ENCODE assay signal across 8 cellular contexts in the genomic region with DNA sequence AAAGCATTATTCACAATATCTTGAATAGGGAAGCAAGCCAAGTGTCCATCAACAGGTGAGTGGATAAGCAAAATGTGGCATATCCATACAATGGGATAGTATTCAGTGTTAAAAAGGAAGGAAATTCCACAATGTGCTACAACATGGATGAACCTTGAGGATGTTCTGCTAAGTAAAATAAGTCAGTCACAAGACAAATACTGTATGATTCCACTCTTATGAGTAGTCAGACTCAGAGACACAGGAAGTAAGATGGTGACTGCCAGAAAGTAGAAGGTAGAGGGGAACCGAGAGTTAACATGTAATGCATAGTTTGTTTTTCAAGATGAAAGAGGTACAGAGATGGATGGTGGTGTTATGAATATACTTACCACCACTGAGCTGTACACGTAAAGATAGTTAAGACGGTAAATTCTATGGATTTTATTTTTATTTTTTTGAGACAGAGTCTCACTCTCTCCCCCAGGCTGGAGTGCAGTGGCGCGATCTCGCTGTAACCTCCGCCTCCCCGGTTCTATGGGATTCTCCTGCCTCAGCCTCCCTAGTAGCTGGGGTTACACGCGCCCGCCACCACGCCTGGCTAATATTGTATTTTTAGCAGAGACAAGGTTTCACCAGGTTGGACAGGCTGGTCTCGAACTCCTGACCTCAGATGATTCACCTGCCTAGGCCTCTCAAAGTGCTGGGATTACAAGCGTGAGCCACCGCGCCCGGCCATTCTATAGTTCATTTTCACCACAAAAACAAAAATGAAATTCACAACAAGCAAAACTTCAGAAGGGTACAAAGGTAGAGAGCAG. TPM values are rescaled to one million over a fixed set of nuclear protein-coding genes. Genes with fewer than 3 reads are reported as not detected.
DNase-seq lines count a peak whose midpoint lies in the region; ATAC-seq and TF ChIP-seq lines count a peak whose summit lies in the region.

No MANE protein-coding gene starts in this region.

- H3K9me3 ChIP-seq in BE2C (no peaks in the 10 kb centered on the region), SJSA1 (replicated peaks) (no peaks in the 10 kb centered on the region), ectodermal cell (ENCODE audit: control insufficient read depth, low read length) (no peaks in the 10 kb centered on the region), neuron (ENCODE audit: low read length) (no peaks in the 10 kb centered on the region)

- peaks cover 6% of the 10 kb centered on the region for H3K36me3 ChIP-seq in BE2C
- peaks cover 22% of the 10 kb centered on the region for H3K36me3 ChIP-seq in SJSA1
- H3K36me3 ChIP-seq in ectodermal cell (ENCODE audit: control insufficient read depth, insufficient read depth, low read length) = no peaks in the 10 kb centered on the region
- H3K36me3 ChIP-seq in neuron (ENCODE audit: insufficient read depth, low read length) = peaks cover 4% of the 10 kb centered on the region

- intact Hi-C loops in sciatic nerve (cut with DNase I) = no loop called here

- 95 to 96% methylated on average over 16 to 17 of the region's 17 CpGs for WGBS in ectodermal cell, 2 experiments

- no peak for TF ChIP-seq CTCF in BE2C (IDR thresholded peaks at IDR 0.05; ENCODE audit: low read depth, low read length)

- peak overlapping the region; percentile 94 for H2AFZ ChIP-seq in neuron (ENCODE audit: low read depth, low read length)

- H3K27ac ChIP-seq in SJSA1 (peak overlapping the region; percentile 60), ectodermal cell (ENCODE audit: insufficient read depth, low read depth, low read length, poor library complexity, severe bottlenecking) (peak overlapping the region; percentile 89)

- ATAC-seq in GM21528 (IDR thresholded peaks at IDR 0.05; ENCODE audit: low FRiP score, unreplicated experiment) = peak; percentile 29
- ATAC-seq in GM18498 (IDR thresholded peaks at IDR 0.05; ENCODE audit: unreplicated experiment) = no peak
- no peak for ATAC-seq in sciatic nerve
- ATAC-seq in HG03571 (IDR thresholded peaks at IDR 0.05; ENCODE audit: unreplicated experiment) = no peak

- H3K27me3 ChIP-seq in BE2C (no peaks in the 10 kb centered on the region), SJSA1 (replicated peaks) (no peaks in the 10 kb centered on the region), ectodermal cell (ENCODE audit: control insufficient read depth, insufficient read depth, low read length, poor library complexity, severe bottlenecking) (no peaks in the 10 kb centered on the region), neuron (ENCODE audit: insufficient read depth, low read length) (no peaks in the 10 kb centered on the region)

- peak overlapping the region; percentile 84 for H3K4me3 ChIP-seq in BE2C (ENCODE audit: low read depth, low read length)
- H3K4me3 ChIP-seq in SJSA1 = peak overlapping the region; percentile 97
- peak overlapping the region; percentile 77 for H3K4me3 ChIP-seq in ectodermal cell (ENCODE audit: insufficient read depth, low read depth, low read length)
- peak overlapping the region; percentile 93 for H3K4me3 ChIP-seq in neuron (ENCODE audit: low read length)

- no peak for DNase-seq in BE2C
- DNase-seq in SJSA1 (ENCODE audit: low read depth in 1 of 2, low spot score in 2 of 2) = peak in 1 of 2 experiments; percentile 12
- DNase-seq in sciatic nerve (ENCODE audit: low spot score) = no peak

- H3K4me1 ChIP-seq in BE2C (no peaks in the 10 kb centered on the region; the same call in 1 of the 2 replicates), SJSA1 (replicated peaks) (peaks cover 25% of the 10 kb centered on the region), ectodermal cell (ENCODE audit: control insufficient read depth, insufficient read depth, low read length) (no peaks in the 10 kb centered on the region), neuron (ENCODE audit: insufficient read depth, low read length) (peaks cover 33% of the 10 kb centered on the region)

RNA-seq across cellular contexts. Expression of a gene that starts 1.0 kb away (rescaled TPM):
- polyA plus RNA-seq in BE2C (2012; ENCODE audit: insufficient read depth, insufficient read length, low read depth) = 27.4 TPM
- total RNA-seq in SJSA1 (2014; rRNA removed; shearing (Covaris generic)) = 2.4 and 9.7 TPM in 2 replicates
- 63.9 TPM for polyA plus RNA-seq in ectodermal cell (2013, experiment 1 of 4)
- 74.0 TPM for polyA plus RNA-seq in ectodermal cell (2013, experiment 2 of 4)
- 58.6 TPM for polyA plus RNA-seq in ectodermal cell (2013, experiment 3 of 4)
- 59.5 TPM for polyA plus RNA-seq in ectodermal cell (2013, experiment 4 of 4)
- 19.2 TPM for total RNA-seq in sciatic nerve

RNA-seq across cellular contexts. Expression of a gene that starts 31.9 kb away (rescaled TPM):
- polyA plus RNA-seq in BE2C (2012; ENCODE audit: insufficient read depth, insufficient read length, low read depth) = 43.4 TPM
- 29.9 and 35.2 TPM in 2 replicates for total RNA-seq in SJSA1 (2014; rRNA removed; shearing (Covaris generic))
- 81.3 TPM for polyA plus RNA-seq in ectodermal cell (2013, experiment 1 of 4)
- 89.5 TPM for polyA plus RNA-seq in ectodermal cell (2013, experiment 2 of 4)
- 76.0 TPM for polyA plus RNA-seq in ectodermal cell (2013, experiment 3 of 4)
- 73.5 TPM for polyA plus RNA-seq in ectodermal cell (2013, experiment 4 of 4)
- total RNA-seq in sciatic nerve = 60.4 TPM
